ENCODE assay signal across 20 cellular contexts in genomic region chr16:71340406-71340805, GRCh38. TPM values are rescaled to one million over a fixed set of nuclear protein-coding genes. Genes with fewer than 3 reads are reported as not detected.
A peak's percentile ranks its signal among the peaks of the same experiment; 100 is the strongest.
DNase-seq lines count a peak whose midpoint lies in the region; ATAC-seq and TF ChIP-seq lines count a peak whose summit lies in the region.
"Had no signal": no experiment of that assay in that cellular context is flagged by ENCODE, and none has a peak within 500 bp of the region (broad histone marks: within the 10 kb centered on the region; RNA-seq: fewer than 3 reads in every experiment).

No MANE protein-coding gene starts in this region.

- 77% methylated on average over 6 of the region's 6 CpGs for WGBS in esophagus muscularis mucosa

- ATAC-seq in GM21528 (IDR thresholded peaks at IDR 0.05; ENCODE audit: low FRiP score, unreplicated experiment) = no peak
- ATAC-seq: A549 had no signal

- H3K27me3 ChIP-seq in right atrium auricular region = no peaks in the 10 kb centered on the region
- peaks cover 74% of the 10 kb centered on the region for H3K27me3 ChIP-seq in left ventricle myocardium inferior (ENCODE audit: low read depth)
- H3K27me3 ChIP-seq in esophagus muscularis mucosa = peaks cover 0 to 27% (median 0%) of the 10 kb centered on the region in 4 donors
- H3K27me3 ChIP-seq: BLaER1 treated with 17β-estradiol and CSF1 and Interleukin-3, amounts not matched to agents 10 nM and 100 nM had no signal

- no peak overlapping the region for H3K27ac ChIP-seq in right atrium auricular region
- H3K27ac ChIP-seq in left ventricle myocardium inferior (replicated peaks) = no peak overlapping the region
- H3K27ac ChIP-seq in esophagus muscularis mucosa (replicated peaks in 1 of 4) = no peak overlapping the region
- H3K27ac ChIP-seq: A549; BLaER1 treated with 17β-estradiol and CSF1 and Interleukin-3, amounts not matched to agents 10 nM and 100 nM had no signal

- H3K27me3 Mint-ChIP-seq in osteocyte (ENCODE audit: unreplicated experiment) = no peaks in the 10 kb centered on the region

- no peaks in the 10 kb centered on the region for H3K36me3 Mint-ChIP-seq in osteocyte (ENCODE audit: unreplicated experiment)
- H3K36me3 Mint-ChIP-seq: CD14-positive monocyte; CD8-positive, alpha-beta memory T cell had no signal

- intact Hi-C loops in left ventricle myocardium inferior (cut with micrococcal nuclease) = no loop called here
- intact Hi-C loops in esophagus muscularis mucosa (cut with DNase I) = no loop called here

- TF ChIP-seq POLR2A in esophagus muscularis mucosa (IDR thresholded peaks at IDR 0.05; ENCODE audit: low read depth) = no peak

- H3K36me3 ChIP-seq in right atrium auricular region (no peaks in the 10 kb centered on the region), left ventricle myocardium inferior (no peaks in the 10 kb centered on the region), esophagus muscularis mucosa (no peaks in the 10 kb centered on the region)
- H3K36me3 ChIP-seq: BE2C; BLaER1 treated with 17β-estradiol and CSF1 and Interleukin-3, amounts not matched to agents 10 nM and 100 nM; HAP-1 had no signal

- peaks cover 8% of the 10 kb centered on the region for H3K9me3 Mint-ChIP-seq in osteocyte (ENCODE audit: unreplicated experiment)
- H3K9me3 Mint-ChIP-seq: HFFc6 had no signal

- DNase-seq in right atrium auricular region (ENCODE audit: low spot score) = peak; percentile 44
- no peak for DNase-seq in left ventricle myocardium inferior
- peak; percentile 75 for DNase-seq in esophagus muscularis mucosa (ENCODE audit: extremely low spot score)
- DNase-seq in osteocyte (ENCODE audit: extremely low spot score, unreplicated experiment) = peak; percentile 69
- no peak for DNase-seq in NCI-H524 (lab: John Stamatoyannopoulos, UW)
- DNase-seq in islet precursor cell = no peak
- DNase-seq: 8988T; ACHN; AML-193; BE2C; CD4-positive, alpha-beta T cell; CD8-positive, alpha-beta memory T cell; DMS 273 treated with DMSO at 0.1 percent for 48 hours; GOT3; HFFc6 had no signal

- TF ChIP-seq CTCF in right atrium auricular region (IDR thresholded peaks at IDR 0.05) = no peak
- TF ChIP-seq CTCF in left ventricle myocardium inferior (IDR thresholded peaks at IDR 0.05; ENCODE audit: borderline replicate concordance) = no peak
- TF ChIP-seq CTCF in esophagus muscularis mucosa (IDR thresholded peaks at IDR 0.05) = no peak
- TF ChIP-seq CTCF in osteocyte (IDR thresholded peaks at IDR 0.05) = no peak

- H3K4me3 ChIP-seq in right atrium auricular region (no peak overlapping the region), left ventricle myocardium inferior (no peak overlapping the region), esophagus muscularis mucosa (no peak overlapping the region)
- H3K4me3 ChIP-seq: A549; BLaER1 treated with 17β-estradiol and CSF1 and Interleukin-3, amounts not matched to agents 10 nM and 100 nM; HAP-1 had no signal

- no peaks in the 10 kb centered on the region for H3K4me1 Mint-ChIP-seq in osteocyte (ENCODE audit: unreplicated experiment)
- H3K4me1 Mint-ChIP-seq: CD14-positive monocyte; CD8-positive, alpha-beta memory T cell had no signal

- no peak for TF ChIP-seq EP300 in esophagus muscularis mucosa (IDR thresholded peaks at IDR 0.05)

- H3K9me3 ChIP-seq in right atrium auricular region = no peaks in the 10 kb centered on the region
- peaks cover 6% of the 10 kb centered on the region for H3K9me3 ChIP-seq in left ventricle myocardium inferior (replicated peaks)
- no peaks in the 10 kb centered on the region for H3K9me3 ChIP-seq in esophagus muscularis mucosa
- H3K9me3 ChIP-seq: A549, BE2C, HAP-1 had no signal

- H3K4me1 ChIP-seq in right atrium auricular region (no peaks in the 10 kb centered on the region), left ventricle myocardium inferior (no peaks in the 10 kb centered on the region), esophagus muscularis mucosa (no peaks in the 10 kb centered on the region)
- H3K4me1 ChIP-seq: BE2C, HAP-1 had no signal

- no peak overlapping the region for H3K4me3 Mint-ChIP-seq in osteocyte (ENCODE audit: unreplicated experiment)
- H3K4me3 Mint-ChIP-seq: CD14-positive monocyte; CD4-positive, alpha-beta T cell; CD8-positive, alpha-beta memory T cell; HFFc6 had no signal

- H3K27ac Mint-ChIP-seq in osteocyte (ENCODE audit: unreplicated experiment) = no peak overlapping the region
- H3K27ac Mint-ChIP-seq: CD4-positive, alpha-beta T cell; CD8-positive, alpha-beta memory T cell; HFFc6 had no signal

RNA-seq across cellular contexts. Expression of gene CALB2, which starts 18.1 kb away (rescaled TPM):
- 10 to 100 TPM; 17.7 to 39.1 TPM for total RNA-seq in right atrium auricular region
- 0.36 TPM for total RNA-seq in left ventricle myocardium inferior
- total RNA-seq in esophagus muscularis mucosa = 1 to 10 TPM in 3 of 4 donors, under 1 TPM in 1; 0.71 to 3.6 (median 2.4) TPM
- total RNA-seq in osteocyte = not detected in 2 replicates
- total RNA-seq: CD4-positive, alpha-beta T cell; CD8-positive, alpha-beta memory T cell had no signal

RNA-seq across cellular contexts. Expression of gene CMTR2, which starts 51.2 kb away (rescaled TPM):
- total RNA-seq in right atrium auricular region (10 to 100 TPM; 12.5 to 16.5 TPM), left ventricle myocardium inferior (9.3 TPM), esophagus muscularis mucosa (10 to 100 TPM; 12.2 to 19.0 (median 15.8) TPM), osteocyte (19.1 and 22.8 TPM in 2 replicates)

Comparison
In these comparisons a context has a peak if more than half of its experiments do, and no peak if none do; other contexts are left out.
1. DNase-seq: peak in right atrium auricular region (single experiment), esophagus muscularis mucosa (single experiment) and osteocyte (single experiment); none in left ventricle myocardium inferior (single experiment), NCI-H524 (0 of 2) and islet precursor cell (single experiment).
2. RNA of gene CALB2, which starts 18.1 kb away (total RNA-seq): 17.7 to 39.1 TPM in right atrium auricular region; 0.71 to 3.6 TPM in esophagus muscularis mucosa, 0.36 TPM in left ventricle myocardium inferior (single experiment) and not detected in osteocyte; every median in the first group is over 4 times any median in the second.